Comparison of ENCODE assay signal across 24 cellular contexts in genomic region chr11:124310746-124311145, GRCh38. TPM values are rescaled to one million over a fixed set of nuclear protein-coding genes. Genes with fewer than 3 reads are reported as not detected.
"Had no signal": no experiment of that assay in that cellular context is flagged by ENCODE, and none has a peak within 500 bp of the region (broad histone marks: within the 10 kb centered on the region; RNA-seq: fewer than 3 reads in every experiment).

No MANE protein-coding gene starts in this region.

- ATAC-seq: activated T-cell treated with anti-CD3 and anti-CD28 coated beads, Interleukin-2, amount 50 U/mL, for 72 hours; effector memory CD8-positive, alpha-beta T cell; gastroesophageal sphincter; heart left ventricle; left ventricle myocardium superior; mucosa of descending colon; naive thymus-derived CD4-positive, alpha-beta T cell; right lobe of liver; stimulated activated effector memory CD8-positive, alpha-beta T cell treated with anti-CD3 and anti-CD28 coated beads, Interleukin-12 subunit alpha, Interleukin-12 subunit beta, amount 100 ng/mL, for 72 hours had no signal

- H3K36me3 ChIP-seq: ascending aorta, gastroesophageal sphincter, heart left ventricle, right lobe of liver had no signal

- DNase-seq: activated CD4-positive, alpha-beta T cell treated with anti-CD3 and anti-CD28 coated beads for 1 hour; activated CD8-positive, alpha-beta memory T cell treated with anti-CD3 and anti-CD28 coated beads for 24 hours; activated CD8-positive, alpha-beta memory T cell treated with anti-CD3 and anti-CD28 coated beads, Interleukin-2, amount 50 U/mL, for 48 hours; activated effector memory CD4-positive, alpha-beta T cell treated with anti-CD3 and anti-CD28 coated beads, Interleukin-2, amount 50 U/mL, for 16 hours; activated naive CD4-positive, alpha-beta T cell treated with anti-CD3 and anti-CD28 coated beads, Interleukin-2, amount 50 U/mL, for 16 hours; activated T-cell treated with anti-CD3 and anti-CD28 coated beads, Interleukin-2, amount 50 U/mL, for 72 hours; effector memory CD8-positive, alpha-beta T cell; heart left ventricle; immature natural killer cell; left ventricle myocardium superior; mucosa of descending colon; naive thymus-derived CD4-positive, alpha-beta T cell; right lobe of liver; stimulated activated CD4-positive, alpha-beta T cell treated with anti-CD3 and anti-CD28 coated beads, Interleukin-4, amount 100 ng/mL, for 24 hours; T-helper 1 cell; testis had no signal

- H3K4me3 ChIP-seq: ascending aorta, gastroesophageal sphincter, heart left ventricle, mucosa of descending colon, right lobe of liver, testis had no signal

- H3K4me1 ChIP-seq: ascending aorta, gastroesophageal sphincter, heart left ventricle, right lobe of liver, testis had no signal

- H3K9me3 ChIP-seq: ascending aorta, gastroesophageal sphincter, heart left ventricle, mucosa of descending colon, right lobe of liver, testis had no signal

- H3K27me3 ChIP-seq: ascending aorta, gastroesophageal sphincter, right lobe of liver, testis had no signal

- H3K27ac ChIP-seq: ascending aorta, epithelial cell of prostate, gastroesophageal sphincter, heart left ventricle, right lobe of liver, testis had no signal

RNA-seq across cellular contexts. Expression of gene OR8D1, which starts 3.0 kb away (rescaled TPM):
- total RNA-seq: activated T-cell treated with anti-CD3 and anti-CD28 coated beads, Interleukin-2, amount 50 U/mL, for 72 hours; ascending aorta; dermis microvascular lymphatic vessel endothelial cell; gastroesophageal sphincter; heart left ventricle; left ventricle myocardium superior; naive thymus-derived CD4-positive, alpha-beta T cell; osteocyte; pulmonary artery endothelial cell; right lobe of liver; testis had no signal
- polyA plus RNA-seq: adipose tissue; heart left ventricle; immature natural killer cell; naive thymus-derived CD4-positive, alpha-beta T cell had no signal

RNA-seq across cellular contexts. Expression of gene OR8D2, which starts 9.3 kb away (rescaled TPM):
- total RNA-seq: activated T-cell treated with anti-CD3 and anti-CD28 coated beads, Interleukin-2, amount 50 U/mL, for 72 hours; ascending aorta; dermis microvascular lymphatic vessel endothelial cell; gastroesophageal sphincter; heart left ventricle; left ventricle myocardium superior; mucosa of descending colon; naive thymus-derived CD4-positive, alpha-beta T cell; osteocyte; pulmonary artery endothelial cell; right lobe of liver; testis had no signal
- polyA plus RNA-seq: adipose tissue; heart left ventricle; immature natural killer cell; naive thymus-derived CD4-positive, alpha-beta T cell had no signal

RNA-seq across cellular contexts. Expression of gene OR8G5, which starts 54.6 kb away (rescaled TPM):
- total RNA-seq: activated T-cell treated with anti-CD3 and anti-CD28 coated beads, Interleukin-2, amount 50 U/mL, for 72 hours; ascending aorta; dermis microvascular lymphatic vessel endothelial cell; gastroesophageal sphincter; heart left ventricle; left ventricle myocardium superior; mucosa of descending colon; naive thymus-derived CD4-positive, alpha-beta T cell; osteocyte; pulmonary artery endothelial cell; right lobe of liver had no signal
- polyA plus RNA-seq: adipose tissue; heart left ventricle; immature natural killer cell; naive thymus-derived CD4-positive, alpha-beta T cell had no signal
